Comparison of ENCODE assay signal across 8 cellular contexts in genomic region chr12:53938276-53939140, GRCh38. TPM values are rescaled to one million over a fixed set of nuclear protein-coding genes. Genes with fewer than 3 reads are reported as not detected.
DNase-seq lines count a peak whose midpoint lies in the region; ATAC-seq, FAIRE-seq and TF ChIP-seq lines count a peak whose summit lies in the region.

Gene HOXC13 (plus strand): TSS chr12:53938831. CDS start chr12:53938907, 76 bp downstream.

- H3K4me1 Mint-ChIP-seq in activated CD8-positive, alpha-beta T cell treated with anti-CD3 and anti-CD28 coated beads for 36 hours (ENCODE audit: low read depth), result peaks cover 4% of the 10 kb centered on the region

- no peak within 1 kb of the TSS for H3K4me3 Mint-ChIP-seq in activated CD8-positive, alpha-beta T cell treated with anti-CD3 and anti-CD28 coated beads for 36 hours

- peak within 1 kb of the TSS; percentile 4 for H3K4me3 ChIP-seq in iPS-15b (ENCODE audit: low read depth, low read length)

- no peaks in the 10 kb centered on the region for H3K36me3 Mint-ChIP-seq in activated CD8-positive, alpha-beta T cell treated with anti-CD3 and anti-CD28 coated beads for 36 hours (ENCODE audit: low read depth)

- TF ChIP-seq CTCF in activated CD8-positive, alpha-beta T cell treated with anti-CD3 and anti-CD28 coated beads for 36 hours (IDR thresholded peaks at IDR 0.05), result no peak

- H3K9me3 ChIP-seq in iPS-15b (ENCODE audit: control insufficient read depth, insufficient read depth, low read length), result no peaks in the 10 kb centered on the region

- H3K27me3 Mint-ChIP-seq in activated CD8-positive, alpha-beta T cell treated with anti-CD3 and anti-CD28 coated beads for 36 hours, result peaks cover 78% of the 10 kb centered on the region

- no peaks in the 10 kb centered on the region for H3K36me3 ChIP-seq in iPS-15b (ENCODE audit: control insufficient read depth, insufficient read depth, low read length)

- peaks cover 98% of the 10 kb centered on the region for H3K27me3 ChIP-seq in iPS-15b (ENCODE audit: control insufficient read depth, insufficient read depth, low read length)

- no peak within 1 kb of the TSS for H3K27ac Mint-ChIP-seq in activated CD8-positive, alpha-beta T cell treated with anti-CD3 and anti-CD28 coated beads for 36 hours

- no peaks in the 10 kb centered on the region for H3K9me3 Mint-ChIP-seq in activated CD8-positive, alpha-beta T cell treated with anti-CD3 and anti-CD28 coated beads for 36 hours

- no peaks in the 10 kb centered on the region for H3K4me1 ChIP-seq in iPS-15b (ENCODE audit: control insufficient read depth, insufficient read depth, low read length)

- peak; percentile 56 for ATAC-seq in activated CD8-positive, alpha-beta T cell treated with anti-CD3 and anti-CD28 coated beads for 36 hours
- ATAC-seq in HG03097 (IDR thresholded peaks at IDR 0.05; ENCODE audit: low FRiP score, unreplicated experiment) (no peak), HG03457 (IDR thresholded peaks at IDR 0.05; ENCODE audit: unreplicated experiment) (no peak), GM18873 (IDR thresholded peaks at IDR 0.05; ENCODE audit: low FRiP score, unreplicated experiment) (no peak)

- DNase-seq in NCI-H1105 (lab: John Stamatoyannopoulos, UW), result peak; percentile 95
- DNase-seq in activated CD8-positive, alpha-beta T cell treated with anti-CD3 and anti-CD28 coated beads for 36 hours, result peak; percentile 54
- peak; percentile 39 for DNase-seq in stimulated activated CD8-positive, alpha-beta memory T cell treated with anti-CD3 and anti-CD28 coated beads, Interleukin-12 subunit alpha, Interleukin-12 subunit beta, amount 100 ng/mL, for 24 hours (ENCODE audit: extremely low read depth)

- no peak within 1 kb of the TSS for H3K9ac ChIP-seq in iPS-15b (ENCODE audit: low read depth, low read length)

- POLR2A ChIA-PET in activated CD8-positive, alpha-beta T cell treated with anti-CD3 and anti-CD28 coated beads for 36 hours (lab: Charles Lee), result no interaction called here

- CTCF ChIA-PET in activated CD8-positive, alpha-beta T cell treated with anti-CD3 and anti-CD28 coated beads for 36 hours (lab: Charles Lee), result interaction anchor here (1.1 to 2.1 kb wide), 3 partner anchors 47 to 192 kb away, joined by 3 to 6 read pairs (median 4); partner anchors contain the start of gene HOXC10

- intact Hi-C loops in activated CD8-positive, alpha-beta T cell treated with anti-CD3 and anti-CD28 coated beads for 36 hours (cut with micrococcal nuclease), result loop anchor here (5.0 kb wide), 1 partner anchor 34 kb away; the partner anchor contains the start of genes HOTAIR and HOXC11

- FAIRE-seq in G401.6 (lab: Jason Lieb, UNC), result peak; percentile 99

RNA-seq across cellular contexts. Expression of gene HOXC13, which starts in this region (rescaled TPM):
- total RNA-seq in activated CD8-positive, alpha-beta T cell treated with anti-CD3 and anti-CD28 coated beads for 36 hours, result not detected

Comparison
In these comparisons a context has a peak if more than half of its experiments do, and no peak if none do; other contexts are left out.
1. Peak in DNase-seq and ATAC-seq in activated CD8-positive, alpha-beta T cell treated with anti-CD3 and anti-CD28 coated beads for 36 hours; RNA of the gene not detected or under 1 TPM.
2. DNase-seq: peak in every context shown above with its lines; median percentile 95 in NCI-H1105; 54 in activated CD8-positive, alpha-beta T cell treated with anti-CD3 and anti-CD28 coated beads for 36 hours; 39 in stimulated activated CD8-positive, alpha-beta memory T cell treated with anti-CD3 and anti-CD28 coated beads, Interleukin-12 subunit alpha, Interleukin-12 subunit beta, amount 100 ng/mL, for 24 hours.